In genomic region chr3:196492080-196492479, GRCh38 we compare ENCODE assay signal across 33 cellular contexts. TPM values are rescaled to one million over a fixed set of nuclear protein-coding genes. Genes with fewer than 3 reads are reported as not detected.
"Had no signal": no experiment of that assay in that cellular context is flagged by ENCODE, and none has a peak within 500 bp of the region (broad histone marks: within the 10 kb centered on the region; RNA-seq: fewer than 3 reads in every experiment).

No MANE protein-coding gene starts in this region.

- H3K4me1 ChIP-seq: lower lobe of right lung, pancreas, prostate gland, sigmoid colon, suprapubic skin, uterus had no signal

- H3K9me3 Mint-ChIP-seq: immature natural killer cell; naive thymus-derived CD8-positive, alpha-beta T cell; stimulated activated effector memory CD8-positive, alpha-beta T cell treated with anti-CD3 and anti-CD28 coated beads, Interleukin-12 subunit alpha, Interleukin-12 subunit beta, amount 100 ng/mL, for 72 hours; stimulated activated naive CD8-positive, alpha-beta T cell treated with anti-CD3 and anti-CD28 coated beads, Interleukin-15, Interleukin-2, amounts not matched to agents 100 ng/mL and 50 ng/mL, for 24 hours; type B pancreatic cell had no signal

- H3K4me3 Mint-ChIP-seq: immature natural killer cell; stimulated activated effector memory CD8-positive, alpha-beta T cell treated with anti-CD3 and anti-CD28 coated beads, Interleukin-12 subunit alpha, Interleukin-12 subunit beta, amount 100 ng/mL, for 72 hours; stimulated activated naive CD8-positive, alpha-beta T cell treated with anti-CD3 and anti-CD28 coated beads, Interleukin-15, Interleukin-2, amounts not matched to agents 100 ng/mL and 50 ng/mL, for 24 hours; type B pancreatic cell had no signal

- H3K4me3 ChIP-seq: left lung, lower lobe of right lung, pancreas, prostate gland, sigmoid colon, spleen, suprapubic skin, thoracic aorta, tibial artery, uterus had no signal

- H3K27me3 ChIP-seq: left lung, pancreas, sigmoid colon, spleen, suprapubic skin, tibial artery, uterus had no signal

- H3K9me3 ChIP-seq: left lung, lower lobe of right lung, pancreas, prostate gland, sigmoid colon, spleen, suprapubic skin, thoracic aorta, tibial artery, uterus had no signal

- H3K36me3 ChIP-seq: prostate gland, uterus had no signal

- ATAC-seq: left colon; left lung; lower lobe of right lung; naive thymus-derived CD8-positive, alpha-beta T cell; pancreas; right cardiac atrium; stimulated activated effector memory CD8-positive, alpha-beta T cell treated with anti-CD3 and anti-CD28 coated beads, Interleukin-12 subunit alpha, Interleukin-12 subunit beta, amount 100 ng/mL, for 72 hours had no signal

- H3K27ac ChIP-seq: left lung, lower lobe of right lung, pancreas, prostate gland, sigmoid colon, spleen, suprapubic skin, thoracic aorta, tibial artery, uterus had no signal

- H3K27me3 Mint-ChIP-seq: naive thymus-derived CD8-positive, alpha-beta T cell; stimulated activated naive CD8-positive, alpha-beta T cell treated with anti-CD3 and anti-CD28 coated beads, Interleukin-15, Interleukin-2, amounts not matched to agents 100 ng/mL and 50 ng/mL, for 24 hours; type B pancreatic cell had no signal

- FAIRE-seq: islet of Langerhans, kidney, pancreas, small intestine had no signal

- H3K27ac Mint-ChIP-seq: stimulated activated naive CD8-positive, alpha-beta T cell treated with anti-CD3 and anti-CD28 coated beads, Interleukin-15, Interleukin-2, amounts not matched to agents 100 ng/mL and 50 ng/mL, for 24 hours; type B pancreatic cell had no signal

- DNase-seq: hypothalamus; immature natural killer cell; kidney; left colon; left lung; lower lobe of right lung; mammary epithelial cell; mesenchymal stem cell; naive thymus-derived CD8-positive, alpha-beta T cell; pancreas; posterior cingulate gyrus; retina; right cardiac atrium; sigmoid colon; small intestine; spleen; stimulated activated CD4-positive, alpha-beta T cell treated with anti-CD3 and anti-CD28 coated beads, Interleukin-4, amount 100 ng/mL, for 24 hours; stimulated activated naive CD4-positive, alpha-beta T cell; tibial artery; uterus had no signal

RNA-seq across cellular contexts. Expression of gene SMCO1, which starts 23.1 kb away (rescaled TPM):
- total RNA-seq: kidney; left colon; left lung; lower lobe of right lung; mammary epithelial cell; mucosa of gallbladder; naive thymus-derived CD8-positive, alpha-beta T cell; osteoblast; pancreas; prostate gland; sigmoid colon; spleen; subcutaneous adipose tissue; suprapubic skin; thoracic aorta; ureter; uterus had no signal
- polyA plus RNA-seq: immature natural killer cell; liver; mammary epithelial cell; naive thymus-derived CD8-positive, alpha-beta T cell; neural cell; sigmoid colon; small intestine; spleen had no signal
